ENCODE assay signal across 12 cellular contexts in genomic region chr22:19110064-19110458, GRCh38. TPM values are rescaled to one million over a fixed set of nuclear protein-coding genes. Genes with fewer than 3 reads are reported as not detected.
DNase-seq lines count a peak whose midpoint lies in the region; ATAC-seq and TF ChIP-seq lines count a peak whose summit lies in the region.
"Had no signal": no experiment of that assay in that cellular context is flagged by ENCODE, and none has a peak within 500 bp of the region (broad histone marks: within the 10 kb centered on the region; RNA-seq: fewer than 3 reads in every experiment).

No MANE protein-coding gene starts in this region.

- CTCF ChIA-PET in HEK293 (lab: Yijun Ruan, JAX): interaction anchor here (0.6 kb wide), 2 partner anchors 36 to 55 kb away, joined by 3 read pairs; no protein-coding TSS in a partner anchor

- DNase-seq in SK-N-MC (ENCODE audit: low read depth, low spot score): no peak
- DNase-seq in LoVo (ENCODE audit: low spot score): no peak
- DNase-seq in ecto neural progenitor cell (ENCODE audit: low spot score): no peak
- DNase-seq in brain microvascular endothelial cell: no peak
- no peak for DNase-seq in foreskin keratinocyte
- DNase-seq: NK-92 treated with Interleukin-12 subunit alpha and Interleukin-12 subunit beta, amount 100 ng/mL, for 24 hours had no signal

- H3K4me1 ChIP-seq in HEK293 (ENCODE audit: control insufficient read depth, insufficient read depth, low read length): no peaks in the 10 kb centered on the region
- peaks cover 8 to 18% of the 10 kb centered on the region in 2 donors for H3K4me1 ChIP-seq in esophagus (ENCODE audit: control insufficient read depth in 2 of 2, insufficient read depth in 2 of 2, low read length in 1 of 2)
- H3K4me1 ChIP-seq in skeletal muscle satellite cell (ENCODE audit: control insufficient read depth, insufficient read depth, low read length): peaks cover 12% of the 10 kb centered on the region
- H3K4me1 ChIP-seq in foreskin keratinocyte: peaks cover 22% of the 10 kb centered on the region

- H3K9me3 ChIP-seq in HEK293 (ENCODE audit: control insufficient read depth, insufficient read depth, low read depth, low read length): no peaks in the 10 kb centered on the region
- H3K9me3 ChIP-seq in SK-N-MC (ENCODE audit: low read depth, low read length): no peaks in the 10 kb centered on the region
- no peaks in the 10 kb centered on the region for H3K9me3 ChIP-seq in esophagus (ENCODE audit: control insufficient read depth in 2 of 2, insufficient read depth in 1 of 2, low read depth in 1 of 2, low read length in 1 of 2)
- no peaks in the 10 kb centered on the region for H3K9me3 ChIP-seq in skeletal muscle satellite cell (replicated peaks; ENCODE audit: low read length)

- H3K36me3 ChIP-seq in HEK293 (ENCODE audit: control insufficient read depth in 2 of 2, insufficient read depth in 1 of 2, low read length in 2 of 2) (peaks cover 0 to 18% of the 10 kb centered on the region in 2 experiments; a peak in 1 of 3 replicates), SK-N-MC (ENCODE audit: insufficient read depth, low read length) (no peaks in the 10 kb centered on the region), esophagus (ENCODE audit: control insufficient read depth in 2 of 2, insufficient read depth in 2 of 2, low read length in 1 of 2) (peaks cover 0 to 1% of the 10 kb centered on the region in 2 donors), skeletal muscle satellite cell (ENCODE audit: insufficient read depth, low read length) (no peaks in the 10 kb centered on the region), brain microvascular endothelial cell (replicated peaks) (no peaks in the 10 kb centered on the region)

- H3K9ac ChIP-seq in SK-N-MC (ENCODE audit: insufficient read length) (no peak overlapping the region), skeletal muscle satellite cell (ENCODE audit: low read depth, low read length) (no peak overlapping the region)

- POLR2A ChIA-PET in HEK293 (lab: Yijun Ruan, JAX): interaction anchor here (2.4 kb wide), 1 partner anchor 12 kb away, joined by 17 read pairs; the partner anchor contains the start of gene DGCR2

- in situ Hi-C loops in brain microvascular endothelial cell (cut with HindIII; ENCODE audit: low pct_ligation_motif_present, low sequenced_read_pairs): no loop called here

- ATAC-seq in foreskin keratinocyte: no peak

- TF ChIP-seq CTCF in HEK293 (tag by site-specific recombination; IDR thresholded peaks at IDR 0.05): no peak
- no peak for TF ChIP-seq CTCF in brain microvascular endothelial cell (IDR thresholded peaks at IDR 0.05; ENCODE audit: low read depth, low read length, missing control alignments)
- no peak for TF ChIP-seq CTCF in foreskin keratinocyte (conservative IDR thresholded peaks at IDR 0.05)

- 29 to 56% methylated on average over 4 of the region's 4 CpGs for WGBS in esophagus, 2 donors

- H3K4me2 ChIP-seq in skeletal muscle satellite cell (ENCODE audit: low read length): peak overlapping the region; percentile 40

- H3K27ac ChIP-seq in HEK293 (ENCODE audit: extremely low read depth, low read depth, low read length): no peak overlapping the region
- 0 out of 2 replicates have a peak overlapping the region, but pooled peaks have one; percentile 48 for H3K27ac ChIP-seq in SK-N-MC
- H3K27ac ChIP-seq in esophagus (ENCODE audit: low read depth in 2 of 2, low read length in 1 of 2): peak overlapping the region; percentile 75 to 87
- H3K27ac ChIP-seq in brain microvascular endothelial cell: no peak overlapping the region
- no peak overlapping the region for H3K27ac ChIP-seq in foreskin keratinocyte

- no peaks in the 10 kb centered on the region for H3K27me3 ChIP-seq in esophagus (ENCODE audit: control insufficient read depth in 1 of 2, insufficient read depth in 2 of 2, low read length in 2 of 2)
- no peaks in the 10 kb centered on the region for H3K27me3 ChIP-seq in skeletal muscle satellite cell (ENCODE audit: control insufficient read depth, insufficient read depth, low read length)
- no peaks in the 10 kb centered on the region for H3K27me3 ChIP-seq in brain microvascular endothelial cell (replicated peaks)
- H3K27me3 ChIP-seq in foreskin keratinocyte: no peaks in the 10 kb centered on the region

- H3K4me3 ChIP-seq in HEK293 (ENCODE audit: low read depth, low read length) (no peak overlapping the region), SK-N-MC (0 out of 2 replicates have a peak overlapping the region, but pooled peaks have one; percentile 8), esophagus (ENCODE audit: low read depth in 1 of 2, low read length in 2 of 2) (no peak overlapping the region), skeletal muscle satellite cell (ENCODE audit: low read length) (no peak overlapping the region), brain microvascular endothelial cell (ENCODE audit: low read depth, low read length) (no peak overlapping the region)

TF ChIP-seq in HEK293, 187 proteins besides CTCF, POLR2A, EP300 and RAD21:
- TF ChIP-seq GLIS1 (tag by site-specific recombination; IDR thresholded peaks at IDR 0.05): peak; percentile 47; the same call in 1 of the 2 replicates
- no peak for TF ChIP-seq ZBTB8A (tag by site-specific recombination; IDR thresholded peaks at IDR 0.05)
- peak; percentile 59 for TF ChIP-seq ZIC2 (tag by site-specific recombination; IDR thresholded peaks at IDR 0.05)
- TF ChIP-seq, protein P1, sequence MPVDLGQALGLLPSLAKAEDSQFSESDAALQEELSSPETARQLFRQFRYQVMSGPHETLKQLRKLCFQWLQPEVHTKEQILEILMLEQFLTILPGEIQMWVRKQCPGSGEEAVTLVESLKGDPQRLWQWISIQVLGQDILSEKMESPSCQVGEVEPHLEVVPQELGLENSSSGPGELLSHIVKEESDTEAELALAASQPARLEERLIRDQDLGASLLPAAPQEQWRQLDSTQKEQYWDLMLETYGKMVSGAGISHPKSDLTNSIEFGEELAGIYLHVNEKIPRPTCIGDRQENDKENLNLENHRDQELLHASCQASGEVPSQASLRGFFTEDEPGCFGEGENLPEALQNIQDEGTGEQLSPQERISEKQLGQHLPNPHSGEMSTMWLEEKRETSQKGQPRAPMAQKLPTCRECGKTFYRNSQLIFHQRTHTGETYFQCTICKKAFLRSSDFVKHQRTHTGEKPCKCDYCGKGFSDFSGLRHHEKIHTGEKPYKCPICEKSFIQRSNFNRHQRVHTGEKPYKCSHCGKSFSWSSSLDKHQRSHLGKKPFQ (tag by site-specific recombination; IDR thresholded peaks at IDR 0.05): 0 out of 2 replicates have a peak, but pooled peaks have one; percentile 35

RNA-seq across cellular contexts. Expression of gene DGCR2, which starts 12.2 kb away (rescaled TPM):
- polyA plus RNA-seq in esophagus: 10 to 100 TPM; 32.2 to 32.9 TPM
- 30.8 and 32.7 TPM in 2 replicates for total RNA-seq in skeletal muscle satellite cell (2012; rRNA removed)
- total RNA-seq in foreskin keratinocyte: 40.4 and 43.1 TPM in 2 replicates
- polyA plus RNA-seq in foreskin keratinocyte: 22.9 and 23.0 TPM in 2 replicates

RNA-seq across cellular contexts. Expression of gene TSSK2, which starts 21.0 kb away (rescaled TPM):
- polyA plus RNA-seq in esophagus: under 1 TPM; 0.05 to 0.06 TPM
- total RNA-seq in skeletal muscle satellite cell (2012; rRNA removed): not detected in 2 replicates
- total RNA-seq in foreskin keratinocyte: not detected in 2 replicates
- polyA plus RNA-seq in foreskin keratinocyte: not detected in 2 replicates
- total RNA-seq: G401, M059J, renal cortical epithelial cell had no signal

RNA-seq across cellular contexts. Expression of gene ESS2, which starts 34.4 kb away (rescaled TPM):
- 10 to 100 TPM; 11.9 to 13.4 TPM for polyA plus RNA-seq in esophagus
- 17.7 and 19.5 TPM in 2 replicates for total RNA-seq in skeletal muscle satellite cell (2012; rRNA removed)
- 18.1 and 18.7 TPM in 2 replicates for total RNA-seq in foreskin keratinocyte
- polyA plus RNA-seq in foreskin keratinocyte: 19.8 and 22.2 TPM in 2 replicates

RNA-seq across cellular contexts. Expression of gene GSC2, which starts 40.0 kb away (rescaled TPM):
- polyA plus RNA-seq in esophagus (not detected), foreskin keratinocyte (not detected in 2 replicates)
- not detected in 2 replicates for total RNA-seq in skeletal muscle satellite cell (2012; rRNA removed)
- not detected in 2 replicates for total RNA-seq in foreskin keratinocyte
- total RNA-seq: M059J, renal cortical epithelial cell had no signal

Comparison
In these comparisons a context has a peak if more than half of its experiments do, and no peak if none do; other contexts are left out.
1. H3K27ac ChIP-seq: peak in SK-N-MC (single experiment) and esophagus (2 of 2); none in HEK293 (single experiment), brain microvascular endothelial cell (single experiment) and foreskin keratinocyte (single experiment).